3 cellular contexts compared by ENCODE assay signal in the genomic region with DNA sequence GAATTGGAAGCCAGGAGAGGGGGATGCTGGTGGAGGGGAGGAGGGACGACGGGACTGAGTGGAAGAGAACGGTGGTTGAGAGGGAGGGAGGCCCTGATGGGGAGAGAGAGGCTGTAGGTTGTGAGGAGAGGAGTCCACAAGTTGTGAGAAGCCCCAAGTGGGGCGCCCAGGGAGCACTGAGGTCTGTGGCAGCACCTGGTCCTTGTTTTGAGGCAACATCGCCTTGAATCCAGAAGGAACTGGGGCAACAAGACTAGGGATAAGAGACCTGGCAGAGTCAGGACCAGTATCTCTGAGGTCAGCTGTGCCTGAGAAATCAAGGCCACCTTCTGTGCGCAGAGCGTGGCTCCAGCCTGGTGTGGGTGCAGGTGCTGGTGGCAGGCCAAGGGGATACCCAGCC.
TF ChIP-seq lines count a peak whose summit lies in the region.

No MANE protein-coding gene starts in this region.

TF ChIP-seq in HEK293, 187 proteins besides CTCF, POLR2A, EP300 and RAD21:
- TF ChIP-seq ZXDB (tag by site-specific recombination; IDR thresholded peaks at IDR 0.05): no peak
- TF ChIP-seq, protein P1, sequence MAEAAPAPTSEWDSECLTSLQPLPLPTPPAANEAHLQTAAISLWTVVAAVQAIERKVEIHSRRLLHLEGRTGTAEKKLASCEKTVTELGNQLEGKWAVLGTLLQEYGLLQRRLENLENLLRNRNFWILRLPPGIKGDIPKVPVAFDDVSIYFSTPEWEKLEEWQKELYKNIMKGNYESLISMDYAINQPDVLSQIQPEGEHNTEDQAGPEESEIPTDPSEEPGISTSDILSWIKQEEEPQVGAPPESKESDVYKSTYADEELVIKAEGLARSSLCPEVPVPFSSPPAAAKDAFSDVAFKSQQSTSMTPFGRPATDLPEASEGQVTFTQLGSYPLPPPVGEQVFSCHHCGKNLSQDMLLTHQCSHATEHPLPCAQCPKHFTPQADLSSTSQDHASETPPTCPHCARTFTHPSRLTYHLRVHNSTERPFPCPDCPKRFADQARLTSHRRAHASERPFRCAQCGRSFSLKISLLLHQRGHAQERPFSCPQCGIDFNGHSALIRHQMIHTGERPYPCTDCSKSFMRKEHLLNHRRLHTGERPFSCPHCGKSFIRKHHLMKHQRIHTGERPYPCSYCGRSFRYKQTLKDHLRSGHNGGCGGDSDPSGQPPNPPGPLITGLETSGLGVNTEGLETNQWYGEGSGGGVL (tag by site-specific recombination; IDR thresholded peaks at IDR 0.05): 0 out of 2 replicates have a peak, but pooled peaks have one; percentile 1

TF ChIP-seq in H1, 55 proteins besides CTCF, POLR2A, EP300 and RAD21:
- TF ChIP-seq KDM1A (IDR thresholded peaks at IDR 0.05; ENCODE audit: borderline replicate concordance, low read length) (no peak), EZH2 (IDR thresholded peaks at IDR 0.05; ENCODE audit: low read depth, low read length, severe bottlenecking) (no peak), EGR1 (IDR thresholded peaks at IDR 0.05; ENCODE audit: borderline replicate concordance, low read depth, low read length) (no peak), CTBP2 (IDR thresholded peaks at IDR 0.05; ENCODE audit: borderline replicate concordance, insufficient read depth, insufficient read length, low read length) (no peak), ZNF274 (IDR thresholded peaks at IDR 0.05; ENCODE audit: borderline replicate concordance, extremely low read depth, low read length) (no peak), BACH1 (IDR thresholded peaks at IDR 0.05; ENCODE audit: low read length) (no peak), CEBPB (IDR thresholded peaks at IDR 0.05; ENCODE audit: low read depth, low read length) (no peak), RNF2 (IDR thresholded peaks at IDR 0.05; ENCODE audit: borderline replicate concordance, low read depth, low read length, missing control alignments, poor library complexity, severe bottlenecking) (no peak), SP1 (IDR thresholded peaks at IDR 0.05; ENCODE audit: low read depth, low read length) (no peak), SP4 (IDR thresholded peaks at IDR 0.05; ENCODE audit: low read length) (no peak), SP2 (IDR thresholded peaks at IDR 0.05; ENCODE audit: low read length) (no peak), HDAC2 (IDR thresholded peaks at IDR 0.05; ENCODE audit: borderline replicate concordance in 1 of 2, low read depth in 2 of 2, low read length in 2 of 2) (no peak), GTF2F1 (IDR thresholded peaks at IDR 0.05; ENCODE audit: borderline replicate concordance, low read depth, low read length) (no peak), POU5F1 (IDR thresholded peaks at IDR 0.05; ENCODE audit: low read depth, low read length) (no peak), JUND (IDR thresholded peaks at IDR 0.05; ENCODE audit: low read length) (no peak), PHF8 (conservative IDR thresholded peaks at IDR 0.05; ENCODE audit: low read depth, low read length) (no peak), RXRA (IDR thresholded peaks at IDR 0.05; ENCODE audit: insufficient read depth, low read depth, low read length) (no peak), ASH2L (IDR thresholded peaks at IDR 0.05; ENCODE audit: low read length) (no peak)
- TF ChIP-seq, protein P2, sequence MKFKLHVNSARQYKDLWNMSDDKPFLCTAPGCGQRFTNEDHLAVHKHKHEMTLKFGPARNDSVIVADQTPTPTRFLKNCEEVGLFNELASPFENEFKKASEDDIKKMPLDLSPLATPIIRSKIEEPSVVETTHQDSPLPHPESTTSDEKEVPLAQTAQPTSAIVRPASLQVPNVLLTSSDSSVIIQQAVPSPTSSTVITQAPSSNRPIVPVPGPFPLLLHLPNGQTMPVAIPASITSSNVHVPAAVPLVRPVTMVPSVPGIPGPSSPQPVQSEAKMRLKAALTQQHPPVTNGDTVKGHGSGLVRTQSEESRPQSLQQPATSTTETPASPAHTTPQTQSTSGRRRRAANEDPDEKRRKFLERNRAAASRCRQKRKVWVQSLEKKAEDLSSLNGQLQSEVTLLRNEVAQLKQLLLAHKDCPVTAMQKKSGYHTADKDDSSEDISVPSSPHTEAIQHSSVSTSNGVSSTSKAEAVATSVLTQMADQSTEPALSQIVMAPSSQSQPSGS (IDR thresholded peaks at IDR 0.05; ENCODE audit: low read length): no peak
TF ChIP-seq in H1: peak in this region for 0.

TF ChIP-seq in SK-N-SH, 30 proteins besides CTCF, POLR2A, EP300 and RAD21:
- TF ChIP-seq NFIC (IDR thresholded peaks at IDR 0.05; ENCODE audit: borderline replicate concordance) (no peak), YY1 (IDR thresholded peaks at IDR 0.05; ENCODE audit: low read depth) (no peak), MEF2A (IDR thresholded peaks at IDR 0.05; ENCODE audit: borderline replicate concordance, low read depth) (no peak), FOXJ3 (CRISPR knock-in tag; IDR thresholded peaks at IDR 0.05) (no peak), FOXM1 (IDR thresholded peaks at IDR 0.05; ENCODE audit: low read depth) (no peak), POLR2AphosphoS5 (IDR thresholded peaks at IDR 0.05; ENCODE audit: low read depth, low read length) (no peak), RCOR1 (IDR thresholded peaks at IDR 0.05; ENCODE audit: low read length) (no peak), RFX5 (IDR thresholded peaks at IDR 0.05; ENCODE audit: low read length) (no peak), TAF1 (IDR thresholded peaks at IDR 0.05; ENCODE audit: borderline replicate concordance, low read depth, low read length) (no peak), NRF1 (IDR thresholded peaks at IDR 0.05; ENCODE audit: low read depth, low read length) (no peak), MXI1 (IDR thresholded peaks at IDR 0.05; ENCODE audit: low read depth, low read length) (no peak), FOSL2 (IDR thresholded peaks at IDR 0.05; ENCODE audit: borderline replicate concordance, low read depth) (no peak)
- TF ChIP-seq, protein P3, sequence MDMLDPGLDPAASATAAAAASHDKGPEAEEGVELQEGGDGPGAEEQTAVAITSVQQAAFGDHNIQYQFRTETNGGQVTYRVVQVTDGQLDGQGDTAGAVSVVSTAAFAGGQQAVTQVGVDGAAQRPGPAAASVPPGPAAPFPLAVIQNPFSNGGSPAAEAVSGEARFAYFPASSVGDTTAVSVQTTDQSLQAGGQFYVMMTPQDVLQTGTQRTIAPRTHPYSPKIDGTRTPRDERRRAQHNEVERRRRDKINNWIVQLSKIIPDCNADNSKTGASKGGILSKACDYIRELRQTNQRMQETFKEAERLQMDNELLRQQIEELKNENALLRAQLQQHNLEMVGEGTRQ (IDR thresholded peaks at IDR 0.05; ENCODE audit: borderline replicate concordance, low read depth, low read length): no peak
- TF ChIP-seq, protein P4, sequence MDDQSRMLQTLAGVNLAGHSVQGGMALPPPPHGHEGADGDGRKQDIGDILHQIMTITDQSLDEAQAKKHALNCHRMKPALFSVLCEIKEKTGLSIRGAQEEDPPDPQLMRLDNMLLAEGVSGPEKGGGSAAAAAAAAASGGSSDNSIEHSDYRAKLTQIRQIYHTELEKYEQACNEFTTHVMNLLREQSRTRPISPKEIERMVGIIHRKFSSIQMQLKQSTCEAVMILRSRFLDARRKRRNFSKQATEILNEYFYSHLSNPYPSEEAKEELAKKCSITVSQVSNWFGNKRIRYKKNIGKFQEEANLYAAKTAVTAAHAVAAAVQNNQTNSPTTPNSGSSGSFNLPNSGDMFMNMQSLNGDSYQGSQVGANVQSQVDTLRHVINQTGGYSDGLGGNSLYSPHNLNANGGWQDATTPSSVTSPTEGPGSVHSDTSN (IDR thresholded peaks at IDR 0.05): no peak
- TF ChIP-seq, protein P5, sequence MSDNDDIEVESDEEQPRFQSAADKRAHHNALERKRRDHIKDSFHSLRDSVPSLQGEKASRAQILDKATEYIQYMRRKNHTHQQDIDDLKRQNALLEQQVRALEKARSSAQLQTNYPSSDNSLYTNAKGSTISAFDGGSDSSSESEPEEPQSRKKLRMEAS (IDR thresholded peaks at IDR 0.05; ENCODE audit: low read depth): no peak
- TF ChIP-seq, protein P6, sequence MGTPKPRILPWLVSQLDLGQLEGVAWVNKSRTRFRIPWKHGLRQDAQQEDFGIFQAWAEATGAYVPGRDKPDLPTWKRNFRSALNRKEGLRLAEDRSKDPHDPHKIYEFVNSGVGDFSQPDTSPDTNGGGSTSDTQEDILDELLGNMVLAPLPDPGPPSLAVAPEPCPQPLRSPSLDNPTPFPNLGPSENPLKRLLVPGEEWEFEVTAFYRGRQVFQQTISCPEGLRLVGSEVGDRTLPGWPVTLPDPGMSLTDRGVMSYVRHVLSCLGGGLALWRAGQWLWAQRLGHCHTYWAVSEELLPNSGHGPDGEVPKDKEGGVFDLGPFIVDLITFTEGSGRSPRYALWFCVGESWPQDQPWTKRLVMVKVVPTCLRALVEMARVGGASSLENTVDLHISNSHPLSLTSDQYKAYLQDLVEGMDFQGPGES (IDR thresholded peaks at IDR 0.05; ENCODE audit: low read depth, low read length): no peak
- TF ChIP-seq, protein P7, sequence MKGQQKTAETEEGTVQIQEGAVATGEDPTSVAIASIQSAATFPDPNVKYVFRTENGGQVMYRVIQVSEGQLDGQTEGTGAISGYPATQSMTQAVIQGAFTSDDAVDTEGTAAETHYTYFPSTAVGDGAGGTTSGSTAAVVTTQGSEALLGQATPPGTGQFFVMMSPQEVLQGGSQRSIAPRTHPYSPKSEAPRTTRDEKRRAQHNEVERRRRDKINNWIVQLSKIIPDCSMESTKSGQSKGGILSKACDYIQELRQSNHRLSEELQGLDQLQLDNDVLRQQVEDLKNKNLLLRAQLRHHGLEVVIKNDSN (IDR thresholded peaks at IDR 0.05; ENCODE audit: borderline replicate concordance, low read depth): no peak
